Comparison of ENCODE assay signal across 8 cellular contexts in the genomic region with DNA sequence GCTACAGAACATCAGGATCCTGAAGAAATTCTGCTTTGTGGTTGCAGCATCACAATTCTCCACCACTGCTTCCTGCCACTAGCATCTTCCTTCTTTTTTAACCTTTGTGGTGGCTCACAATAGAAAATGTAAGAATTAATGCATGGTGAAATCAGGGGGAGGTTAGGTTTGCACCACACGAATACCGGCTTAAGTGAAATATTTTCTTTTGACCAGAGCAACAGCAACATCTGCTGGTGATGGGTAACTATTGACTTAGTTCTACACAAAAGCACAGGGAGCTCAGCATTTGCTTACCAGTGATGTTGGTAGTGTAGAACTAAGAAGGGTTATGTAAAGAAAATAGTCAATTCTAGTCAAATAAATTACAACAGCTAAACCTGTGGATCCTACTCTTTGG.
DNase-seq lines count a peak whose midpoint lies in the region; ATAC-seq and TF ChIP-seq lines count a peak whose summit lies in the region.

No MANE protein-coding gene starts in this region.

- no peak overlapping the region for H3K27ac ChIP-seq in CD4-positive, alpha-beta T cell (ENCODE audit: low read depth, low read length)
- H3K27ac ChIP-seq in Panc1 (ENCODE audit: low read length): no peak overlapping the region
- H3K27ac ChIP-seq in uterus: no peak overlapping the region
- no peak overlapping the region for H3K27ac ChIP-seq in suprapubic skin

- intact Hi-C loops in CD4-positive, alpha-beta T cell (cut with DNase I, micrococcal nuclease): loop anchor here (1.0 to 10.0 kb wide), 3 partner anchors 54 to 592 kb away; no protein-coding TSS in a partner anchor
- intact Hi-C loops in Panc1 (cut with micrococcal nuclease; ENCODE audit: unreplicated experiment) (no loop called here), uterus (cut with DNase I; ENCODE audit: low total_unique reads) (no loop called here)

- no peaks in the 10 kb centered on the region for H3K4me1 ChIP-seq in Panc1 (ENCODE audit: control insufficient read depth, insufficient read depth, low read length)
- H3K4me1 ChIP-seq in uterus: no peaks in the 10 kb centered on the region
- H3K4me1 ChIP-seq in suprapubic skin: no peaks in the 10 kb centered on the region

- no peak overlapping the region for H3K27ac Mint-ChIP-seq in CD4-positive, alpha-beta T cell

- 28% methylated on average over 2 of the region's 2 CpGs for WGBS in suprapubic skin

- peak; percentile 44 for TF ChIP-seq CTCF in CD4-positive, alpha-beta T cell (IDR thresholded peaks at IDR 0.05)
- TF ChIP-seq CTCF in Panc1 (IDR thresholded peaks at IDR 0.05) (peak; percentile 46; the same call in 1 of the 2 replicates), foreskin fibroblast (IDR thresholded peaks at IDR 0.05; ENCODE audit: low read depth, low read length) (peak; percentile 7), uterus (IDR thresholded peaks at IDR 0.05) (peak in 3 of 4 experiments; percentile 15 to 44 (median 17)), suprapubic skin (IDR thresholded peaks at IDR 0.05) (no peak)

- CTCF ChIA-PET in CD4-positive, alpha-beta T cell (lab: Charles Lee): interaction anchor here (0.9 to 1.8 kb wide), 4 partner anchors 18 to 56 kb away, joined by 3 to 9 read pairs (median 4); no protein-coding TSS in a partner anchor
- CTCF ChIA-PET in Panc1 (lab: Charles Lee): no interaction called here

- no peaks in the 10 kb centered on the region for H3K9me3 Mint-ChIP-seq in CD4-positive, alpha-beta T cell

- no peaks in the 10 kb centered on the region for H3K27me3 ChIP-seq in CD4-positive, alpha-beta T cell (ENCODE audit: control insufficient read depth, insufficient read depth, low read length)
- H3K27me3 ChIP-seq in Panc1 (ENCODE audit: control insufficient read depth, insufficient read depth, low read length) (no peaks in the 10 kb centered on the region), uterus (no peaks in the 10 kb centered on the region), suprapubic skin (no peaks in the 10 kb centered on the region)

- BruUV-seq in Panc1 (replicated peaks; lab: Mats Ljungman, UMichigan): no TSS peak

- TF ChIP-seq POLR2A in uterus (IDR thresholded peaks at IDR 0.05) (no peak), suprapubic skin (IDR thresholded peaks at IDR 0.05) (no peak)

- POLR2A ChIA-PET in CD4-positive, alpha-beta T cell (lab: Charles Lee): no interaction called here
- POLR2A ChIA-PET in Panc1 (lab: Charles Lee): no interaction called here

- no peak overlapping the region for H3K4me3 ChIP-seq in Panc1 (ENCODE audit: low read depth in 2 of 2, low read length in 2 of 2)
- no peak overlapping the region for H3K4me3 ChIP-seq in foreskin fibroblast (ENCODE audit: low read depth in 1 of 2, low read length in 2 of 2)
- no peak overlapping the region for H3K4me3 ChIP-seq in uterus
- H3K4me3 ChIP-seq in suprapubic skin: no peak overlapping the region

- peak; percentile 69 for ATAC-seq in CD4-positive, alpha-beta T cell (ENCODE audit: poor library complexity)
- ATAC-seq in GM18858 (IDR thresholded peaks at IDR 0.05; ENCODE audit: unreplicated experiment) (peak; percentile 72), HG03432 (IDR thresholded peaks at IDR 0.05; ENCODE audit: unreplicated experiment) (peak; percentile 77), Panc1 (0 out of 2 replicates have a peak, but pooled peaks have one; percentile 68)

- in situ Hi-C loops in Panc1 (cut with HindIII; ENCODE audit: low pct_unique_long_range_greater_than_20kb, low sequenced_read_pairs): no loop called here

- no peaks in the 10 kb centered on the region for H3K9me3 ChIP-seq in CD4-positive, alpha-beta T cell (ENCODE audit: control insufficient read depth, low read length)
- H3K9me3 ChIP-seq in Panc1 (ENCODE audit: control insufficient read depth, insufficient read depth, low read depth, low read length): no peaks in the 10 kb centered on the region
- no peaks in the 10 kb centered on the region for H3K9me3 ChIP-seq in uterus
- no peaks in the 10 kb centered on the region for H3K9me3 ChIP-seq in suprapubic skin

- peaks cover 4% of the 10 kb centered on the region for H3K4me1 Mint-ChIP-seq in CD4-positive, alpha-beta T cell (ENCODE audit: low read depth)

- no peak for TF ChIP-seq EP300 in suprapubic skin (IDR thresholded peaks at IDR 0.05)

- H3K4me3 Mint-ChIP-seq in CD4-positive, alpha-beta T cell: no peak overlapping the region

- H3K36me3 ChIP-seq in Panc1 (ENCODE audit: control insufficient read depth, insufficient read depth, low read length) (no peaks in the 10 kb centered on the region), uterus (no peaks in the 10 kb centered on the region), suprapubic skin (peaks cover 53% of the 10 kb centered on the region)

- DNase-seq in CD4-positive, alpha-beta T cell: no peak
- DNase-seq in Panc1 (ENCODE audit: low read depth, low spot score): peak; percentile 8
- peak; percentile 37 to 60 for DNase-seq in foreskin fibroblast
- no peak for DNase-seq in uterus
- DNase-seq in activated T-cell treated with anti-CD3 and anti-CD28 coated beads, Interleukin-2, amount 50 U/mL, for 1 hour: no peak
- DNase-seq in suprapubic skin (ENCODE audit: low spot score in 2 of 2): no peak

- H3K36me3 Mint-ChIP-seq in CD4-positive, alpha-beta T cell (ENCODE audit: low read depth): no peaks in the 10 kb centered on the region

- H3K27me3 Mint-ChIP-seq in CD4-positive, alpha-beta T cell: no peaks in the 10 kb centered on the region

Comparison
In these comparisons a context has a peak if more than half of its experiments do, and no peak if none do; other contexts are left out.
1. DNase-seq: peak in Panc1 (single experiment) and foreskin fibroblast (2 of 2); none in CD4-positive, alpha-beta T cell (0 of 10), uterus (0 of 2), activated T-cell treated with anti-CD3 and anti-CD28 coated beads, Interleukin-2, amount 50 U/mL, for 1 hour (single experiment) and suprapubic skin (0 of 2).
2. CTCF ChIP-seq: peak in CD4-positive, alpha-beta T cell (single experiment), Panc1 (single experiment), foreskin fibroblast (single experiment) and uterus (3 of 4); none in suprapubic skin (0 of 2).
3. intact Hi-C loops: an anchor here in CD4-positive, alpha-beta T cell (1.0 to 10.0 kb wide); none called in Panc1 and uterus.
4. Peak in every context shown above with its lines, with median percentiles within 50 percentile points of each other: ATAC-seq.